Comparison of ENCODE assay signal across 1 cellular context in the genomic region with DNA sequence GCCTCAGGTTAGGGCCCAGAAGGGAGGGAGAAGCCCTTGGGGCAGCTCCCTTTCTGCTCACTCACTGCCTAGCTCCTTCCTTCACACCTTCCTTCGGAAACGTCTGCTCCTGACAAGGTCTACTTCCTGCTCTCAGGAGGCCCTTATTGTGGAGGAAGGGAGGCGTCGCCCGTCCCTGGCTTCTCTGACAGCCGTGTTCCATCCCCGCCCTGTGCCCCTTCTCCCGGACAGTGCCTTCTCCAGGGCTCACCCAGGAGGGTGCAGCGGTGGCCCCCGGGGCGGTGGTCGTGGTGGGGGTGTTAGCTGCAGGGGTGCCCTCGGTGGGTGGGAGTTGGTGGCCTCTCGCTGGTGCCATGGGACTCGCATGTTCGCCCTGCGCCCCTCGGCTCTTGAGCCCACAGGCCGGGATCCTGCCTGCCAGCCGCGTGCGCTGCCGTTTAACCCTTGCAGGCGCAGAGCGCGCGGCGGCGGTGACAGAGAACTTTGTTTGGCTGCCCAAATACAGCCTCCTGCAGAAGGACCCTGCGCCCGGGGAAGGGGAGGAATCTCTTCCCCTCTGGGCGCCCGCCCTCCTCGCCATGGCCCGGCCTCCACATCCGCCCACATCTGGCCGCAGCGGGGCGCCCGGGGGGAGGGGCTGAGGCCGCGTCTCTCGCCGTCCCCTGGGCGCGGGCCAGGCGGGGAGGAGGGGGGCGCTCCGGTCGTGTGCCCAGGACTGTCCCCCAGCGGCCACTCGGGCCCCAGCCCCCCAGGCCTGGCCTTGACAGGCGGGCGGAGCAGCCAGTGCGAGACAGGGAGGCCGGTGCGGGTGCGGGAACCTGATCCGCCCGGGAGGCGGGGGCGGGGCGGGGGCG.
TF ChIP-seq lines count a peak whose summit lies in the region.

No MANE protein-coding gene starts in this region.

TF ChIP-seq in SK-N-SH, 30 proteins besides CTCF, POLR2A, EP300 and RAD21 (continued from another document):
- no peak for TF ChIP-seq RXRA (IDR thresholded peaks at IDR 0.05; ENCODE audit: borderline replicate concordance, low read depth)
- TF ChIP-seq GATA2 (CRISPR knock-in tag; IDR thresholded peaks at IDR 0.05) = peak; percentile 34
